8 cellular contexts compared by ENCODE assay signal in the genomic region with DNA sequence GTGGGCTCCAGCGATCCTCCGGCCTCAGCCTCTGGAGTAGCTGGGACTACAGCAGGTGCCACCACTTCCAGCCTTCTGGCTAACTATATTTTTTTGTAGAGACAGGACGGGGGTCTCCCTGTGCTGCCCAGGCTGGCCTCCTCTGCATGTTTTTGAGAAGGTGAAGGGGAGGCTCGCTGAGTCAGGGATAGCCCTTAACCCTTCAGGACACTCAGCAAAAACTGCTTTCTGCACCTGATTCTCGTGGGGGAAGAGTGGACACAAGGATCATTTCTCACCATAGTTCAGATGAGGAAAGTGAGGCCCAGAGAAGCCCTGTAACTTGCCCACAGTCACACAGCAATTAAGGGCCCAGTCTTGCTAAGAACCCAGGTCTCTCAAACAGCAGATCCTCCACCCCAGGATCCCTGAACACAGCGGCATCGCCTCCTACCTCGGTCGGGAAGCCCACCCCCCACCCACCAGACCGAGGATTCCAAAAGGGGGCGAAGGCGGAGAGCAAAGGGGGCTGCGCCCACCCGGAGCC.
DNase-seq lines count a peak whose midpoint lies in the region; ATAC-seq and TF ChIP-seq lines count a peak whose summit lies in the region.

No MANE protein-coding gene starts in this region.

- no peak overlapping the region for H3K27ac Mint-ChIP-seq in nephron progenitor cell

- H3K4me2 ChIP-seq in KMS-11: peak overlapping the region; percentile 40; the same call in 1 of the 2 replicates

- peak overlapping the region; percentile 67 for H3K4me3 Mint-ChIP-seq in nephron progenitor cell

- H3K4me3 ChIP-seq in AG09309 (ENCODE audit: control insufficient read depth, low read depth, low read length) (0 out of 2 replicates have a peak overlapping the region, but pooled peaks have one; percentile 2), KMS-11 (IDR thresholded peaks at IDR 0.05; ENCODE audit: insufficient read depth, low read depth, low read length) (no peak overlapping the region)
- H3K4me3 ChIP-seq in effector memory CD4-positive, alpha-beta T cell (ENCODE audit: insufficient read depth, low read depth, low read length, poor library complexity, severe bottlenecking): peak overlapping the region; percentile 51

- DNase-seq in AG09309 (ENCODE audit: low read depth) (no peak), nephron progenitor cell (no peak), HuH-7.5 (ENCODE audit: low spot score) (no peak)
- DNase-seq in effector memory CD4-positive, alpha-beta T cell: no peak

- no peaks in the 10 kb centered on the region for H3K36me3 ChIP-seq in KMS-11 (ENCODE audit: insufficient read depth)
- H3K36me3 ChIP-seq in effector memory CD4-positive, alpha-beta T cell (ENCODE audit: control insufficient read depth, insufficient read depth, low read length): no peaks in the 10 kb centered on the region

- TF ChIP-seq CTCF in AG09309 (IDR thresholded peaks at IDR 0.05; ENCODE audit: control insufficient read depth, insufficient read depth, low read depth, low read length, missing control alignments) (no peak), KMS-11 (conservative IDR thresholded peaks at IDR 0.05; ENCODE audit: low read depth, low read length) (no peak), nephron progenitor cell (IDR thresholded peaks at IDR 0.05) (no peak)

- no peak overlapping the region for H3K9ac ChIP-seq in KMS-11

- no peaks in the 10 kb centered on the region for H4K20me1 ChIP-seq in KMS-11 (ENCODE audit: insufficient read depth)

- no peaks in the 10 kb centered on the region for H3K9me3 Mint-ChIP-seq in nephron progenitor cell

- peaks cover 70% of the 10 kb centered on the region for H3K27me3 Mint-ChIP-seq in nephron progenitor cell (ENCODE audit: low read depth, poor library complexity)

- H3K4me1 Mint-ChIP-seq in nephron progenitor cell: peaks cover 45% of the 10 kb centered on the region

- no peak for ATAC-seq in HG02970 (IDR thresholded peaks at IDR 0.05; ENCODE audit: low FRiP score, unreplicated experiment)
- no peak for ATAC-seq in GM19455 (IDR thresholded peaks at IDR 0.05; ENCODE audit: unreplicated experiment)
- ATAC-seq in HG02938 (IDR thresholded peaks at IDR 0.05; ENCODE audit: unreplicated experiment): no peak

- no peaks in the 10 kb centered on the region for H3K36me3 Mint-ChIP-seq in nephron progenitor cell (ENCODE audit: low read depth)

- 0 out of 2 replicates have a peak overlapping the region, but pooled peaks have one; percentile 6 for H2AFZ ChIP-seq in KMS-11 (ENCODE audit: low read depth)

- no peak overlapping the region for H3K27ac ChIP-seq in KMS-11
- H3K27ac ChIP-seq in effector memory CD4-positive, alpha-beta T cell (ENCODE audit: insufficient read depth, low read length, poor library complexity, severe bottlenecking): peak overlapping the region; percentile 53

- no peaks in the 10 kb centered on the region for H3K79me2 ChIP-seq in KMS-11 (ENCODE audit: insufficient read depth, low read depth)

- H3K27me3 ChIP-seq in KMS-11 (ENCODE audit: insufficient read depth, low read depth): no peaks in the 10 kb centered on the region
- no peaks in the 10 kb centered on the region for H3K27me3 ChIP-seq in effector memory CD4-positive, alpha-beta T cell (replicated peaks; ENCODE audit: control insufficient read depth, insufficient read depth, low read length, poor library complexity, severe bottlenecking)

- no peaks in the 10 kb centered on the region for H3K9me3 ChIP-seq in effector memory CD4-positive, alpha-beta T cell (ENCODE audit: control insufficient read depth, low read length)

- H3K4me1 ChIP-seq in KMS-11 (ENCODE audit: low read depth, poor library complexity, severe bottlenecking): peaks cover 37% of the 10 kb centered on the region
- peaks cover 52% of the 10 kb centered on the region for H3K4me1 ChIP-seq in effector memory CD4-positive, alpha-beta T cell (ENCODE audit: control insufficient read depth, insufficient read depth, low read length, poor library complexity, severe bottlenecking)
